Comparison of ENCODE assay signal across 8 cellular contexts in the genomic region with DNA sequence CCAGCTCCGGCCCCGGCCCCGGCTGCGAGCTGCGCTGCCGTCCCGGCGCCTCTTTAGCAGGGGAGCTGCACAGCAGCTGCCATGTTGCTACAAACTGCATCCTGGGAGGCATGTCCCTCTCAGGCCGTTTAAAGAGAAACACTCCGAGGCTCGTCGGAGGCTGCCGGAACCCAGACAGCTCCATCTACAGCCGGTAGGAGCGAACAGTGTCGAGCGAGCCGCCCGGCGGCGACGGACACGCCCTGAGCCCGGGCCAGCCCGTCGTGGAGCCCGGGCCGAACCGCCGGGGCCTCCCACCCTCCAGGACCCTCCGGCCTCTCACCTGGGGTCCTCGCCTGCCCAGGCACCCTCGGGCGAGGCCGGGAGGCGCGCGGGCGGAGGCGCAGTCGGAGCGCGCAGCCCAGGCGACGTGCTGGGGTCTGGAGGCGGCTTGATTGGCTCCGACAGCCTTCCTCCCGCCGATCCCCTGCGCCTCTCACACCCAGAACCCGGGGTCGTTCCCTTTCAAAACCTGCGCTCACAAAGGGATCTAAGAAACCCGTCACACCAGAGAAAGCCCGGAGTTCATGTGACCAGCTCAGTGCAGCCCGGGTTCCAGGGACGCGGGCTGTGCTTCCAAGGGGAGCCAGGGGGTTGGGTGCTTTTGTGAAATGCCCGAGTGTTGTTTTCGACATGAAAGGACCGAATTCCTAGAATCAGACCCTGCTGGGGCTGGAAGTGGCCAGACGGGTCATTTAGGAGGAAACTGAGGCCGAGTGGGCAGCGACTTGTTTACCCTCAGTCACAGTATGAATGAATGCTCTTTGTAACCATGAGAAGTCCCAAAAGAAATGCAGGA. TPM values are rescaled to one million over a fixed set of nuclear protein-coding genes. Genes with fewer than 3 reads are reported as not detected.
A peak's percentile ranks its signal among the peaks of the same experiment; 100 is the strongest.
DNase-seq lines count a peak whose midpoint lies in the region; ATAC-seq and TF ChIP-seq lines count a peak whose summit lies in the region.

A gene (minus strand): TSS at position 570 of the 838 bp plus-strand sequence. CDS start 5,040 bp downstream, outside the sequence.

- H3K79me1 ChIP-seq in IMR-90 (ENCODE audit: low read depth in 1 of 2, low read length in 2 of 2), result peaks cover 24 to 37% of the 10 kb centered on the region in 2 experiments

- CTCF ChIA-PET in IMR-90 (lab: Yijun Ruan, JAX), result interaction anchor here (0.6 to 1.1 kb wide), 2 partner anchors 36 to 308 kb away, joined by 3 read pairs; no protein-coding TSS in a partner anchor

- no peak within 1 kb of the TSS for H2AK5ac ChIP-seq in IMR-90 (ENCODE audit: low read depth, low read length)

- peak within 1 kb of the TSS; percentile 51 to 66 for H3K27ac Mint-ChIP-seq in stimulated activated naive CD8-positive, alpha-beta T cell treated with anti-CD3 and anti-CD28 coated beads, Interleukin-15, amount 100 ng/mL, for 72 hours

- H2AK9ac ChIP-seq in IMR-90 (replicated peaks; ENCODE audit: low read depth, low read length, poor library complexity), result peak within 1 kb of the TSS; percentile 94

- peak; percentile 43 for TF ChIP-seq EP300 in neural cell (conservative IDR thresholded peaks at IDR 0.05; ENCODE audit: poor library complexity, severe bottlenecking)

- H3K23ac ChIP-seq in IMR-90 (ENCODE audit: low read depth, low read length), result peak within 1 kb of the TSS; percentile 39; the same call in 1 of the 2 replicates

- H4K91ac ChIP-seq in IMR-90 (ENCODE audit: insufficient read depth, low read depth, low read length), result peak within 1 kb of the TSS; percentile 75

- H4K8ac ChIP-seq in IMR-90 (ENCODE audit: low read depth in 2 of 2, low read length in 2 of 2), result peak within 1 kb of the TSS; percentile 70 to 89; a peak in 3 of 4 replicates

- H2AFZ ChIP-seq in IMR-90 (replicated peaks; ENCODE audit: low read length, poor library complexity) (peak within 1 kb of the TSS; percentile 98), neural cell (ENCODE audit: low read depth, low read length) (peak within 1 kb of the TSS; percentile 94)

- in situ Hi-C loops in IMR-90 (cut with MboI; ENCODE audit: low sequenced_read_pairs), result no loop called here

- dilution Hi-C loops in IMR-90 (cut with HindIII; ENCODE audit: low sequenced_read_pairs, unreplicated experiment), result no loop called here

- peaks cover 16% of the 10 kb centered on the region for H3K27me3 Mint-ChIP-seq in stimulated activated naive CD8-positive, alpha-beta T cell treated with anti-CD3 and anti-CD28 coated beads, Interleukin-15, amount 100 ng/mL, for 72 hours

- peaks cover 4% of the 10 kb centered on the region; the same call in 1 of the 2 replicates for H3K36me3 ChIP-seq in IMR-90 (ENCODE audit: control insufficient read depth, insufficient read depth, low read length)
- H3K36me3 ChIP-seq in neural cell (ENCODE audit: insufficient read depth, low read length), result no peaks in the 10 kb centered on the region

- POLR2A ChIA-PET in IMR-90 (lab: Charles Lee; ENCODE audit: unreplicated experiment), result interaction anchor here (1.0 kb wide), 1 partner anchor 199 kb away, joined by 4 read pairs; a partner anchor contains a TSS

- H3K27ac ChIP-seq in IMR-90 (ENCODE audit: insufficient read depth, low read length), result peak within 1 kb of the TSS; percentile 79
- peak within 1 kb of the TSS; percentile 66 for H3K27ac ChIP-seq in neural cell (ENCODE audit: low read length)

- TF ChIP-seq RAD21 in IMR-90 (IDR thresholded peaks at IDR 0.05; ENCODE audit: low read length), result 0 out of 2 replicates have a peak, but pooled peaks have one; percentile 26
- peak; percentile 46 for TF ChIP-seq RAD21 in neural cell (conservative IDR thresholded peaks at IDR 0.05)

- H2BK5ac ChIP-seq in IMR-90 (ENCODE audit: low read depth, low read length, poor library complexity, severe bottlenecking), result peak within 1 kb of the TSS; percentile 86

- H3K27me3 ChIP-seq in IMR-90 (ENCODE audit: control insufficient read depth, insufficient read depth, low read length) (no peaks in the 10 kb centered on the region), neural cell (ENCODE audit: insufficient read depth, low read depth, low read length) (no peaks in the 10 kb centered on the region)

- peaks cover 27% of the 10 kb centered on the region for H3K4me1 Mint-ChIP-seq in stimulated activated naive CD8-positive, alpha-beta T cell treated with anti-CD3 and anti-CD28 coated beads, Interleukin-15, amount 100 ng/mL, for 72 hours

- peak within 1 kb of the TSS; percentile 48 for H3K18ac ChIP-seq in IMR-90 (ENCODE audit: low read depth, low read length)

- H3K4ac ChIP-seq in IMR-90 (ENCODE audit: low read depth, low read length), result peak within 1 kb of the TSS; percentile 83

- H3K9me3 Mint-ChIP-seq in stimulated activated naive CD8-positive, alpha-beta T cell treated with anti-CD3 and anti-CD28 coated beads, Interleukin-15, amount 100 ng/mL, for 72 hours, result no peaks in the 10 kb centered on the region

- 0% methylated on average over 19 of the region's 64 CpGs; no CpG with 5 or more reads in 1 of the 2 experiments for WGBS in IMR-90 (ENCODE audit: extremely low coverage in 2 of 2, insufficient read length in 1 of 2), 2 experiments

- peak within 1 kb of the TSS; percentile 91 for H3K4me3 ChIP-seq in IMR-90 (ENCODE audit: insufficient read depth, low read depth, low read length)
- peak within 1 kb of the TSS; percentile 72 for H3K4me3 ChIP-seq in fibroblast of the aortic adventitia (ENCODE audit: low read depth, low read length)
- H3K4me3 ChIP-seq in neural cell (ENCODE audit: low read length), result peak within 1 kb of the TSS; percentile 78

- BruUV-seq in IMR-90 (replicated peaks; lab: Mats Ljungman, UMichigan), result no TSS peak

- H2BK15ac ChIP-seq in IMR-90 (ENCODE audit: low read depth, low read length), result no peak within 1 kb of the TSS; the same call in 2 of the 3 replicates

- H3K9ac ChIP-seq in IMR-90 (ENCODE audit: low read depth, low read length), result peak within 1 kb of the TSS; percentile 66
- H3K9ac ChIP-seq in neural cell (ENCODE audit: low read length), result peak within 1 kb of the TSS; percentile 76

- peak; percentile 63; the same call in 1 of the 2 replicates for TF ChIP-seq POLR2A in IMR-90 (IDR thresholded peaks at IDR 0.05; ENCODE audit: low read depth, low read length)

- H3K4me1 ChIP-seq in IMR-90 (ENCODE audit: control insufficient read depth, insufficient read depth, low read length), result peaks cover 5% of the 10 kb centered on the region; the same call in 1 of the 2 replicates

- H3K9me1 ChIP-seq in IMR-90 (ENCODE audit: insufficient read depth, low read length), result no peaks in the 10 kb centered on the region; the same call in 1 of the 2 replicates

- H2BK120ac ChIP-seq in IMR-90 (ENCODE audit: low read depth, low read length), result peak within 1 kb of the TSS; percentile 46

- DNase-seq in DMS79 treated with DMSO at 0.1 percent for 48 hours (lab: John Stamatoyannopoulos, UW) (peak; percentile 50), IMR-90 (peak; percentile 87), RKO (ENCODE audit: low spot score) (peak; percentile 93), fibroblast of the aortic adventitia (ENCODE audit: low read depth) (peak; percentile 87)
- DNase-seq in activated T-helper 1 cell treated with anti-CD3 and anti-CD28 coated beads, Interleukin-2, amount 50 U/mL, for 16 hours (ENCODE audit: low read depth in 1 of 2, low spot score in 1 of 2), result peak; percentile 63 to 73
- peak; percentile 83 to 88 for DNase-seq in stimulated activated naive CD8-positive, alpha-beta T cell treated with anti-CD3 and anti-CD28 coated beads, Interleukin-15, amount 100 ng/mL, for 72 hours

- H3K56ac ChIP-seq in IMR-90 (ENCODE audit: extremely low read depth, insufficient read depth, low read length), result peak within 1 kb of the TSS; percentile 84

- peak within 1 kb of the TSS; percentile 71 to 86 for H3K4me3 Mint-ChIP-seq in stimulated activated naive CD8-positive, alpha-beta T cell treated with anti-CD3 and anti-CD28 coated beads, Interleukin-15, amount 100 ng/mL, for 72 hours

- H3K9me3 ChIP-seq in IMR-90 (ENCODE audit: control insufficient read depth, insufficient read depth, low read length) (no peaks in the 10 kb centered on the region), neural cell (ENCODE audit: low read length) (no peaks in the 10 kb centered on the region)

- intact Hi-C loops in IMR-90 (cut with micrococcal nuclease), result loop anchor here (1.0 to 10.0 kb wide), 2 partner anchors 36 to 164 kb away; no protein-coding TSS in a partner anchor

- H3K9me2 ChIP-seq in neural cell (ENCODE audit: insufficient read depth, low read length), result no peaks in the 10 kb centered on the region

- ATAC-seq in GM21529 (IDR thresholded peaks at IDR 0.05; ENCODE audit: unreplicated experiment) (peak; percentile 96), IMR-90 (ENCODE audit: low read depth) (peak; percentile 97)
- ATAC-seq in stimulated activated naive CD8-positive, alpha-beta T cell treated with anti-CD3 and anti-CD28 coated beads, Interleukin-15, amount 100 ng/mL, for 72 hours, result peak; percentile 97

- H4K5ac ChIP-seq in IMR-90 (ENCODE audit: low read depth, low read length), result peak within 1 kb of the TSS; percentile 90

- no peak within 1 kb of the TSS for H2BK20ac ChIP-seq in IMR-90 (ENCODE audit: low read depth, low read length)

- H3K4me2 ChIP-seq in IMR-90 (ENCODE audit: low read depth, low read length) (peak within 1 kb of the TSS; percentile 94), neural cell (ENCODE audit: low read length) (peak within 1 kb of the TSS; percentile 2)

- peaks cover 3% of the 10 kb centered on the region for H3F3A ChIP-seq in neural cell (ENCODE audit: insufficient read depth, low read length, poor library complexity, severe bottlenecking)

- H3K79me2 ChIP-seq in neural cell (replicated peaks; ENCODE audit: insufficient read depth, low read length), result peaks cover 28% of the 10 kb centered on the region

- TF ChIP-seq CTCF in IMR-90 (conservative IDR thresholded peaks at IDR 0.05; ENCODE audit: low read depth, low read length) (peak; percentile 60), fibroblast of the aortic adventitia (IDR thresholded peaks at IDR 0.05; ENCODE audit: insufficient read depth, low read length) (peak; percentile 60), neural cell (IDR thresholded peaks at IDR 0.05; ENCODE audit: poor library complexity, severe bottlenecking) (peak; percentile 76)

- H4K20me1 ChIP-seq in IMR-90 (ENCODE audit: insufficient read depth, low read length) (peaks cover 16% of the 10 kb centered on the region), neural cell (ENCODE audit: insufficient read depth) (no peaks in the 10 kb centered on the region)

- peak within 1 kb of the TSS; percentile 95 for H3K14ac ChIP-seq in IMR-90 (replicated peaks; ENCODE audit: low read depth, low read length)

TF ChIP-seq in neural cell, 6 proteins besides CTCF, POLR2A, EP300 and RAD21 (continues in another document):
- TF ChIP-seq SMC3 (conservative IDR thresholded peaks at IDR 0.05; ENCODE audit: poor library complexity) (peak; percentile 53), EZH2 (IDR thresholded peaks at IDR 0.05; ENCODE audit: borderline replicate concordance, insufficient read depth, low read length, poor library complexity, severe bottlenecking) (no peak)

RNA-seq across cellular contexts. Expression of the gene that starts here (rescaled TPM):
- total RNA-seq in IMR-90 (2012; rRNA removed) (3.2 and 3.6 TPM in 2 replicates), fibroblast of the aortic adventitia (ENCODE audit: low replicate concordance) (7.0 and 7.2 TPM in 2 replicates)
- polyA plus RNA-seq in IMR-90 (2012; rRNA removed) (6.5 and 7.9 TPM in 2 replicates), neural cell (6.1 and 7.0 TPM in 2 replicates)
- polyA plus RNA-seq in IMR-90 (2012; cell fraction: cytosol; rRNA removed), result 4.9 and 7.9 TPM in 2 replicates
- polyA plus RNA-seq in IMR-90 (2012; cell fraction: nucleus; rRNA removed; ENCODE audit: low replicate concordance), result 5.6 and 10.0 TPM in 2 replicates
- 13.9 and 14.7 TPM in 2 replicates for polyA minus RNA-seq in neural cell

Comparison
In these comparisons a context has a peak if more than half of its experiments do, and no peak if none do; other contexts are left out.
1. Peak in every context shown above with its lines: DNase-seq, ATAC-seq, H3K4me3 ChIP-seq and H3K27ac ChIP-seq.